Comparison of ENCODE assay signal across 8 cellular contexts in genomic region chrX:56994375-56995270, GRCh38. TPM values are rescaled to one million over a fixed set of nuclear protein-coding genes. Genes with fewer than 3 reads are reported as not detected.
DNase-seq lines count a peak whose midpoint lies in the region; ATAC-seq and TF ChIP-seq lines count a peak whose summit lies in the region.

No MANE protein-coding gene starts in this region.

- no peak overlapping the region for H4K8ac ChIP-seq in mesendoderm (ENCODE audit: low read depth, low read length)

- TF ChIP-seq CTCF in HL-60 (IDR thresholded peaks at IDR 0.05; ENCODE audit: insufficient read depth, low read length) = no peak
- no peak for TF ChIP-seq CTCF in colonic mucosa (IDR thresholded peaks at IDR 0.05)
- TF ChIP-seq CTCF in upper lobe of left lung (IDR thresholded peaks at IDR 0.05) = no peak

- H2AK5ac ChIP-seq in mesendoderm (ENCODE audit: low read length) = no peak overlapping the region

- no peaks in the 10 kb centered on the region for H3K4me1 ChIP-seq in colonic mucosa
- H3K4me1 ChIP-seq in mesendoderm (ENCODE audit: control insufficient read depth, low read depth, low read length) = no peaks in the 10 kb centered on the region
- H3K4me1 ChIP-seq in upper lobe of left lung = peaks cover 0 to 2% (median 0%) of the 10 kb centered on the region in 4 donors

- H3K9ac ChIP-seq in colonic mucosa (ENCODE audit: low read depth in 2 of 2, low read length in 2 of 2) (peak overlapping the region; percentile 44 to 71), mesendoderm (ENCODE audit: low read length) (peak overlapping the region; percentile 89)

- peak in 1 of 2 donors; percentile 8 for ATAC-seq in upper lobe of left lung (ENCODE audit: low FRiP score in 2 of 2)

- H4K5ac ChIP-seq in mesendoderm (ENCODE audit: low read length) = no peak overlapping the region

- H3K9me3 ChIP-seq in colonic mucosa (no peaks in the 10 kb centered on the region), upper lobe of left lung (no peaks in the 10 kb centered on the region)

- no peaks in the 10 kb centered on the region for H3K79me1 ChIP-seq in mesendoderm (ENCODE audit: low read length)

- no peak overlapping the region for H2BK5ac ChIP-seq in mesendoderm (ENCODE audit: low read length)

- H3K23ac ChIP-seq in mesendoderm (ENCODE audit: low read length) = peak overlapping the region; percentile 80

- H3K4me2 ChIP-seq in mesendoderm (ENCODE audit: low read length) = peak overlapping the region; percentile 12

- intact Hi-C loops in colonic mucosa (cut with DNase I) = no loop called here

- no peak for TF ChIP-seq POLR2A in upper lobe of left lung (IDR thresholded peaks at IDR 0.05)

- peak overlapping the region; percentile 56 for H3K4me3 ChIP-seq in HL-60 (replicated peaks; ENCODE audit: insufficient read depth, low read length)
- H3K4me3 ChIP-seq in colonic mucosa = peak overlapping the region; percentile 72
- H3K4me3 ChIP-seq in mesendoderm (ENCODE audit: low read length) = peak overlapping the region; percentile 77
- H3K4me3 ChIP-seq in upper lobe of left lung = peak overlapping the region; percentile 46 to 75 (median 67)

- no peak overlapping the region for H2BK15ac ChIP-seq in mesendoderm (replicated peaks; ENCODE audit: low read depth)

- H3K4ac ChIP-seq in mesendoderm (ENCODE audit: low read depth, low read length) = peak overlapping the region; percentile 52

- H3K27ac ChIP-seq in HL-60 (replicated peaks) (peak overlapping the region; percentile 33), colonic mucosa (peak overlapping the region; percentile 36), mesendoderm (ENCODE audit: low read depth, low read length) (no peak overlapping the region), upper lobe of left lung (peak overlapping the region in 3 of 4 donors; percentile 60 to 81 (median 75))

- DNase-seq in ELR (ENCODE audit: low read depth) (peak; percentile 1), HL-60 (ENCODE audit: low read depth in 1 of 2, low spot score in 1 of 2) (peak in 1 of 2 experiments; percentile 15), colonic mucosa (no peak), mesendoderm (no peak), upper lobe of left lung (peak in 1 of 2 donors; percentile 48), NCI-H524 (lab: John Stamatoyannopoulos, UW) (no peak), 8988T (no peak), KG1 (lab: John Stamatoyannopoulos, UW) (no peak)

- H3K56ac ChIP-seq in mesendoderm (ENCODE audit: low read length) = peak overlapping the region; percentile 92

- H2BK120ac ChIP-seq in mesendoderm (ENCODE audit: low read depth, low read length) = no peak overlapping the region

- H3K79me2 ChIP-seq in mesendoderm (ENCODE audit: control insufficient read depth, insufficient read depth, low read length) = no peaks in the 10 kb centered on the region

- H3K27me3 ChIP-seq in HL-60 (ENCODE audit: insufficient read depth, poor library complexity, severe bottlenecking) (no peaks in the 10 kb centered on the region), colonic mucosa (no peaks in the 10 kb centered on the region), mesendoderm (ENCODE audit: insufficient read depth, low read length, poor library complexity) (no peaks in the 10 kb centered on the region), upper lobe of left lung (no peaks in the 10 kb centered on the region)

- no peak for TF ChIP-seq EP300 in upper lobe of left lung (IDR thresholded peaks at IDR 0.05)

- H3K18ac ChIP-seq in mesendoderm (ENCODE audit: low read length) = peak overlapping the region; percentile 61

- H3K36me3 ChIP-seq in colonic mucosa (no peaks in the 10 kb centered on the region), mesendoderm (ENCODE audit: control insufficient read depth, insufficient read depth, low read length) (no peaks in the 10 kb centered on the region), upper lobe of left lung (no peaks in the 10 kb centered on the region)

- WGBS in mesendoderm (ENCODE audit: extremely low coverage, insufficient coverage, low lambda C conversion rate) = no CpG with 5 or more reads among the region's 26 CpGs
- 41 to 75% methylated on average over 2 to 26 of the region's 26 CpGs for WGBS in upper lobe of left lung, 2 donors

RNA-seq across cellular contexts. Expression of gene SPIN3, which starts 0.7 kb away (rescaled TPM):
- total RNA-seq in colonic mucosa = 1 to 10 TPM; 5.7 to 6.9 TPM
- 5.4 TPM for polyA plus RNA-seq in mesendoderm (2013, experiment 1 of 2)
- 5.6 TPM for polyA plus RNA-seq in mesendoderm (2013, experiment 2 of 2)
- total RNA-seq in upper lobe of left lung = 10 to 100 TPM in 3 of 6 donors, 1 to 10 TPM in 3; 4.7 to 41.9 (median 10.0) TPM
